20 cellular contexts compared by ENCODE assay signal in genomic region chr3:187695434-187695833, GRCh38. TPM values are rescaled to one million over a fixed set of nuclear protein-coding genes. Genes with fewer than 3 reads are reported as not detected.
"Had no signal": no experiment of that assay in that cellular context is flagged by ENCODE, and none has a peak within 500 bp of the region (broad histone marks: within the 10 kb centered on the region; RNA-seq: fewer than 3 reads in every experiment).

No MANE protein-coding gene starts in this region.

- DNase-seq: activated CD4-positive, alpha-beta T cell treated with anti-CD3 and anti-CD28 coated beads, Interleukin-2, amount 50 U/mL, for 1 hour; activated CD4-positive, CD25-positive, alpha-beta regulatory T cell treated with anti-CD3 and anti-CD28 coated beads, Interleukin-2, amount 50 U/mL, for 72 hours; activated CD8-positive, alpha-beta memory T cell treated with anti-CD3 and anti-CD28 coated beads for 24 hours; activated gamma-delta T cell treated with Interleukin-2 at 50 U/mL for 16 hours; activated T-cell treated with anti-CD3 and anti-CD28 coated beads, Interleukin-2, amount 50 U/mL, for 72 hours; adrenal gland; effector CD8-positive, alpha-beta T cell; left colon; naive thymus-derived CD4-positive, alpha-beta T cell; pancreas; stimulated activated naive B cell treated with anti-CD40 and anti-IgM and Interleukin-4, amounts not matched to agents 10 μg/mL and 1 μg/mL and 100 μg/mL, for 72 hours; T-helper 2 cell; upper lobe of right lung had no signal

- H3K36me3 ChIP-seq: adrenal gland, pancreas, upper lobe of right lung had no signal

- H3K4me1 ChIP-seq: adrenal gland, pancreas, upper lobe of right lung had no signal

- H3K36me3 Mint-ChIP-seq: activated naive CD4-positive, alpha-beta T cell treated with anti-CD3 and anti-CD28 coated beads, Interleukin-2, amount 50 U/mL, for 72 hours; stimulated activated naive B cell treated with anti-CD40 and anti-IgM and Interleukin-4, amounts not matched to agents 10 μg/mL and 1 μg/mL and 100 μg/mL, for 72 hours had no signal

- H3K27ac ChIP-seq: hepatocyte, pancreas, upper lobe of right lung, VCaP had no signal

- H3K27me3 ChIP-seq: adrenal gland, hepatocyte, pancreas, upper lobe of right lung had no signal

- H3K4me3 ChIP-seq: adrenal gland, hepatocyte, pancreas, upper lobe of right lung had no signal

- H3K4me3 Mint-ChIP-seq: activated T-cell treated with anti-CD3 and anti-CD28 coated beads, Interleukin-2, amount 50 U/mL, for 72 hours; naive thymus-derived CD4-positive, alpha-beta T cell; stimulated activated naive B cell treated with anti-CD40 and anti-IgM and Interleukin-4, amounts not matched to agents 10 μg/mL and 1 μg/mL and 100 μg/mL, for 72 hours had no signal

- H3K27ac Mint-ChIP-seq: activated naive CD4-positive, alpha-beta T cell treated with anti-CD3 and anti-CD28 coated beads, Interleukin-2, amount 50 U/mL, for 72 hours; activated T-cell treated with anti-CD3 and anti-CD28 coated beads, Interleukin-2, amount 50 U/mL, for 72 hours; naive thymus-derived CD4-positive, alpha-beta T cell; stimulated activated naive B cell treated with anti-CD40 and anti-IgM and Interleukin-4, amounts not matched to agents 10 μg/mL and 1 μg/mL and 100 μg/mL, for 72 hours had no signal

- H3K4me1 Mint-ChIP-seq: naive thymus-derived CD4-positive, alpha-beta T cell; stimulated activated naive B cell treated with anti-CD40 and anti-IgM and Interleukin-4, amounts not matched to agents 10 μg/mL and 1 μg/mL and 100 μg/mL, for 72 hours had no signal

- H3K9me3 ChIP-seq: adrenal gland, pancreas, upper lobe of right lung had no signal

- H3K9me3 Mint-ChIP-seq: activated naive CD4-positive, alpha-beta T cell treated with anti-CD3 and anti-CD28 coated beads, Interleukin-2, amount 50 U/mL, for 72 hours; activated T-cell treated with anti-CD3 and anti-CD28 coated beads, Interleukin-2, amount 50 U/mL, for 72 hours; naive thymus-derived CD4-positive, alpha-beta T cell; stimulated activated naive B cell treated with anti-CD40 and anti-IgM and Interleukin-4, amounts not matched to agents 10 μg/mL and 1 μg/mL and 100 μg/mL, for 72 hours had no signal

- ATAC-seq: activated naive CD4-positive, alpha-beta T cell treated with anti-CD3 and anti-CD28 coated beads, Interleukin-2, amount 50 U/mL, for 72 hours; activated T-cell treated with anti-CD3 and anti-CD28 coated beads, Interleukin-2, amount 50 U/mL, for 72 hours; esophagus mucosa; left colon; stimulated activated naive B cell treated with anti-CD40 and anti-IgM and Interleukin-4, amounts not matched to agents 10 μg/mL and 1 μg/mL and 100 μg/mL, for 72 hours; upper lobe of right lung had no signal

RNA-seq across cellular contexts. Expression of gene RTP2, which starts 6.9 kb away (rescaled TPM):
- total RNA-seq: activated naive CD4-positive, alpha-beta T cell treated with anti-CD3 and anti-CD28 coated beads, Interleukin-2, amount 50 U/mL, for 72 hours; activated T-cell treated with anti-CD3 and anti-CD28 coated beads, Interleukin-2, amount 50 U/mL, for 72 hours; bronchial epithelial cell; cerebellum; esophagus mucosa; hepatocyte; left colon; mononuclear cell; naive thymus-derived CD4-positive, alpha-beta T cell; pancreas; upper lobe of right lung had no signal
- polyA plus RNA-seq: adrenal gland; hepatocyte; naive thymus-derived CD4-positive, alpha-beta T cell; pancreas had no signal

RNA-seq across cellular contexts. Expression of gene SST, which starts 25.2 kb away (rescaled TPM):
- total RNA-seq: activated naive CD4-positive, alpha-beta T cell treated with anti-CD3 and anti-CD28 coated beads, Interleukin-2, amount 50 U/mL, for 72 hours; activated T-cell treated with anti-CD3 and anti-CD28 coated beads, Interleukin-2, amount 50 U/mL, for 72 hours; bronchial epithelial cell; esophagus mucosa; mononuclear cell; naive thymus-derived CD4-positive, alpha-beta T cell; upper lobe of right lung had no signal
- polyA plus RNA-seq: naive thymus-derived CD4-positive, alpha-beta T cell had no signal
